ENCODE assay signal across 19 cellular contexts in the genomic region with DNA sequence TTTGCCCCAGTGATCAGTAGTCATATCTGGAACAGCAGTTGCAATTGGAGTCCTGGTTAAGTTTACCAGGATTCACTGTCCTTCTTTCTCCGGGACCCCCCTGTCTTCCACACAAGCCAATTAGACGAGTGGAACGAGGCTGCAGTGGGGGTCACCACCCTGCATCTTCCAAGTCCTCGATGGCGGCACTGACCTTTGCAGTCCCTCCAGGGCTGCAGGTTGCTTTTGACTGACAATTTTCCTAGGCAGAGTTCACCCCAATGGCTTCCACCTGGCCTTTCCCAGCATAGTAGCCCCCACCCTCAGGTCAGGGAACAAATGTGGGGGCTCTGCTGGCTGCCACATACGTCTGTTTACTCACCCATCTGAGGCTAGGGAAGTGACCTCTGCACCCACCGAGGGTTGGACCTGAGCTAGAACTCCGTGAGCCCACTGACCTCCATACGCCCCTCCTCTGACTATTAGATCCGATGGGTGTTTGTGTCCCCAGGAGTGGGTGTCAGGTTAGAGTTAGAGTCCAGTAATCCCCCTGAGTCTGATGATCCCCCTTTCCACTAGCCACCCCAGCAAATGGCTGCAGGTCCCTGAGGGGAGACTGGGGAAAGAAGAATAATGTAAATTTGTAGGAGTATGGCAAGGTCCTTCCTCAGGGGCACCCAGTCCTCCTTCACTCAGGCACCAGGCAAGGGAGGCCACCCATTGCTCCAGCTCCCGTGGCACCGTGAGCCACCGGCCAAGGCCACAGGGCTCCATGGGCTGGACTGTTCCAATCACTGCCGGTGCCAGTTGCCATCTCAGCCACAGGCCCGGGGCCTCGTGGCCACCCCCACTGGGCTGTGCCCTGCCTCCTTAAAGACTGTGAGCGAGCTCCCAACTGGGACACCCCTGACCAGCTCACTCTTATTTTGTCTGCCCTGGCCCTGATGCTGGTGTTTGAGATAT. TPM values are rescaled to one million over a fixed set of nuclear protein-coding genes. Genes with fewer than 3 reads are reported as not detected.
A peak's percentile ranks its signal among the peaks of the same experiment; 100 is the strongest.
DNase-seq lines count a peak whose midpoint lies in the region; ATAC-seq and TF ChIP-seq lines count a peak whose summit lies in the region.
"Had no signal": no experiment of that assay in that cellular context is flagged by ENCODE, and none has a peak within 500 bp of the region (broad histone marks: within the 10 kb centered on the region; RNA-seq: fewer than 3 reads in every experiment).

No MANE protein-coding gene starts in this region.

- H3K9me3 Mint-ChIP-seq in T-cell: no peaks in the 10 kb centered on the region
- H3K9me3 Mint-ChIP-seq: activated naive CD8-positive, alpha-beta T cell treated with anti-CD3 and anti-CD28 coated beads, Interleukin-2, amount 10 ng/mL, durations not matched to agents 7 days and 5 days; T-helper 1 cell treated with Interleukin-12 subunit alpha and Interleukin-12 subunit beta and Interleukin-4 antibody, amounts not matched to agents 30 μg/mL and 1 μg/mL, for 36 hours had no signal

- H2AFZ ChIP-seq in Karpas-422 (ENCODE audit: low read length): no peak overlapping the region

- H3K9ac ChIP-seq in Karpas-422 (ENCODE audit: low read length): no peak overlapping the region

- peak overlapping the region; percentile 44 to 63 for H3K27ac Mint-ChIP-seq in T-cell
- H3K27ac Mint-ChIP-seq: activated naive CD8-positive, alpha-beta T cell treated with anti-CD3 and anti-CD28 coated beads, Interleukin-2, amount 10 ng/mL, durations not matched to agents 7 days and 5 days; T-helper 1 cell treated with Interleukin-12 subunit alpha and Interleukin-12 subunit beta and Interleukin-4 antibody, amounts not matched to agents 30 μg/mL and 1 μg/mL, for 36 hours had no signal

- H3K27me3 ChIP-seq in Karpas-422 (ENCODE audit: low read length): no peaks in the 10 kb centered on the region
- H3K27me3 ChIP-seq: brain microvascular endothelial cell had no signal

- no peak overlapping the region for H3K4me3 Mint-ChIP-seq in T-cell
- H3K4me3 Mint-ChIP-seq: activated naive CD8-positive, alpha-beta T cell treated with anti-CD3 and anti-CD28 coated beads, Interleukin-2, amount 10 ng/mL, durations not matched to agents 7 days and 5 days; T-helper 1 cell treated with Interleukin-12 subunit alpha and Interleukin-12 subunit beta and Interleukin-4 antibody, amounts not matched to agents 30 μg/mL and 1 μg/mL, for 36 hours had no signal

- no peaks in the 10 kb centered on the region for H3K79me2 ChIP-seq in Karpas-422 (ENCODE audit: low read length)

- peaks cover 24 to 45% (median 44%) of the 10 kb centered on the region in 3 donors for H3K4me1 Mint-ChIP-seq in T-cell

- H3K36me3 ChIP-seq in mucosa of descending colon (ENCODE audit: low read depth) (no peaks in the 10 kb centered on the region), Karpas-422 (ENCODE audit: insufficient read depth, low read length) (no peaks in the 10 kb centered on the region)
- H3K36me3 ChIP-seq: brain microvascular endothelial cell had no signal

- H3K4me3 ChIP-seq in mucosa of descending colon (no peak overlapping the region), Karpas-422 (ENCODE audit: low read length) (no peak overlapping the region)

- H3K9me3 ChIP-seq in mucosa of descending colon (no peaks in the 10 kb centered on the region), Karpas-422 (ENCODE audit: low read length) (no peaks in the 10 kb centered on the region)

- no peak overlapping the region for H3K27ac ChIP-seq in Karpas-422 (ENCODE audit: low read length)
- H3K27ac ChIP-seq: brain microvascular endothelial cell, C4-2B had no signal

- no peaks in the 10 kb centered on the region for H3K27me3 Mint-ChIP-seq in T-cell

- ATAC-seq in T-cell (replicated peaks in 1 of 4) (no peak), mucosa of descending colon (no peak), HG03039 (IDR thresholded peaks at IDR 0.05; ENCODE audit: unreplicated experiment) (no peak), HG02981 (IDR thresholded peaks at IDR 0.05; ENCODE audit: unreplicated experiment) (no peak)

- H3K4me2 ChIP-seq in Karpas-422 (ENCODE audit: low read depth, low read length, poor library complexity, severe bottlenecking): no peak overlapping the region

- no peaks in the 10 kb centered on the region for H4K20me1 ChIP-seq in Karpas-422 (ENCODE audit: insufficient read depth, low read depth, low read length)

- POLR2A ChIA-PET in T-cell (lab: Charles Lee): no interaction called here

- H3K9me2 ChIP-seq in Karpas-422 (replicated peaks; ENCODE audit: insufficient read depth, low read length): no peaks in the 10 kb centered on the region

- intact Hi-C loops in mucosa of descending colon (cut with DNase I, micrococcal nuclease): loop anchor here (10.0 kb wide), 2 partner anchors 91 to 101 kb away; no protein-coding TSS in a partner anchor

- H3K36me3 Mint-ChIP-seq in T-cell: peaks cover 6% of the 10 kb centered on the region

- CTCF ChIA-PET in T-cell (lab: Charles Lee): no interaction called here

- TF ChIP-seq CTCF in mucosa of descending colon (IDR thresholded peaks at IDR 0.05): no peak

- H3K4me1 ChIP-seq in mucosa of descending colon (ENCODE audit: low read depth) (no peaks in the 10 kb centered on the region), Karpas-422 (ENCODE audit: low read length) (no peaks in the 10 kb centered on the region)

- peak; percentile 49 for DNase-seq in activated CD8-positive, alpha-beta memory T cell treated with anti-CD3 and anti-CD28 coated beads for 24 hours
- no peak for DNase-seq in activated CD8-positive, alpha-beta memory T cell treated with anti-CD3 and anti-CD28 coated beads, Interleukin-2, amount 50 U/mL, for 4 hours
- DNase-seq in T-cell (peak in 2 of 34 experiments; percentile 7 to 18), mucosa of descending colon (peak in 2 of 3 donors; percentile 0 to 16), Karpas-422 (no peak)
- DNase-seq in stimulated activated CD8-positive, alpha-beta memory T cell treated with anti-CD3 and anti-CD28 coated beads, Interleukin-4, amount 100 ng/mL, for 48 hours: peak; percentile 18
- DNase-seq: activated naive CD8-positive, alpha-beta T cell treated with anti-CD3 and anti-CD28 coated beads, Interleukin-2, amount 10 ng/mL, durations not matched to agents 7 days and 5 days; brain microvascular endothelial cell; dermis blood vessel endothelial cell; foreskin melanocyte; GDM1; KBM-7; NCI-H774 had no signal

RNA-seq across cellular contexts. Expression of a gene that starts 5.5 kb away (rescaled TPM):
- total RNA-seq in T-cell: 100 to 1,000 TPM in 2 of 5 donors, 10 to 100 TPM in 3; 62.3 to 133 (median 88.9) TPM
- total RNA-seq in mucosa of descending colon: 1 to 10 TPM in 2 of 3 donors, under 1 TPM in 1; 0.35 to 2.3 (median 1.9) TPM
- total RNA-seq in Karpas-422 (2014; rRNA removed; shearing (Covaris generic); ENCODE audit: low replicate concordance): not detected in 2 replicates
- total RNA-seq: A673, dermis blood vessel endothelial cell, epithelial cell of proximal tubule had no signal

RNA-seq across cellular contexts. Expression of a gene that starts 5.6 kb away (rescaled TPM):
- 100 to 1,000 TPM in 2 of 5 donors, 10 to 100 TPM in 3; 66.9 to 185 (median 92.3) TPM for total RNA-seq in T-cell
- total RNA-seq in mucosa of descending colon: 1 to 10 TPM; 1.2 to 2.8 (median 2.6) TPM
- not detected in 2 replicates for total RNA-seq in Karpas-422 (2014; rRNA removed; shearing (Covaris generic); ENCODE audit: low replicate concordance)
- total RNA-seq: A673, dermis blood vessel endothelial cell, epithelial cell of proximal tubule had no signal

RNA-seq across cellular contexts. Expression of a gene that starts 25.9 kb away (rescaled TPM):
- total RNA-seq in T-cell (1 to 10 TPM in 1 of 5 donors, under 1 TPM in 4; 0.29 to 1.3 (median 0.51) TPM), mucosa of descending colon (1 to 10 TPM; 2.6 to 8.4 (median 8.1) TPM)
- not detected in 2 replicates for total RNA-seq in Karpas-422 (2014; rRNA removed; shearing (Covaris generic); ENCODE audit: low replicate concordance)
- total RNA-seq: A673, dermis blood vessel endothelial cell had no signal

Comparison
In these comparisons a context has a peak if more than half of its experiments do, and no peak if none do; other contexts are left out.
1. DNase-seq: peak in activated CD8-positive, alpha-beta memory T cell treated with anti-CD3 and anti-CD28 coated beads for 24 hours (single experiment), mucosa of descending colon (2 of 3) and stimulated activated CD8-positive, alpha-beta memory T cell treated with anti-CD3 and anti-CD28 coated beads, Interleukin-4, amount 100 ng/mL, for 48 hours (single experiment); none in activated CD8-positive, alpha-beta memory T cell treated with anti-CD3 and anti-CD28 coated beads, Interleukin-2, amount 50 U/mL, for 4 hours (single experiment) and Karpas-422 (single experiment).
2. RNA of a gene that starts 5.5 kb away (total RNA-seq): 62.3 to 133 TPM in T-cell; 0.35 to 2.3 TPM in mucosa of descending colon and not detected in Karpas-422; every median in the first group is over 10 times any median in the second.
3. RNA of a gene that starts 5.6 kb away (total RNA-seq): 66.9 to 185 TPM in T-cell; 1.2 to 2.8 TPM in mucosa of descending colon and not detected in Karpas-422; every median in the first group is over 10 times any median in the second.